8 cellular contexts compared by ENCODE assay signal in genomic region chr5:151315998-151316597, GRCh38. TPM values are rescaled to one million over a fixed set of nuclear protein-coding genes. Genes with fewer than 3 reads are reported as not detected.
DNase-seq lines count a peak whose midpoint lies in the region; ATAC-seq and TF ChIP-seq lines count a peak whose summit lies in the region.
"Had no signal": no experiment of that assay in that cellular context is flagged by ENCODE, and none has a peak within 500 bp of the region (broad histone marks: within the 10 kb centered on the region; RNA-seq: fewer than 3 reads in every experiment).

No MANE protein-coding gene starts in this region.

- peak; percentile 84 for DNase-seq in GM03348 (ENCODE audit: low spot score)
- DNase-seq in IMR-90: peak; percentile 63
- DNase-seq in T follicular helper cell (ENCODE audit: low read depth): peak; percentile 11
- DNase-seq in astrocyte of the hippocampus (ENCODE audit: low read depth, low spot score): peak; percentile 72
- peak; percentile 83 for DNase-seq in iPS-NIHi7 (ENCODE audit: extremely low spot score)
- DNase-seq in stimulated activated CD4-positive, alpha-beta T cell treated with anti-CD3 and anti-CD28 coated beads, Interleukin-15, amount 100 ng/mL, for 1 hour (ENCODE audit: low read depth in 1 of 2, low spot score in 1 of 2): peak; percentile 10 to 33

- H3K4ac ChIP-seq in IMR-90 (ENCODE audit: low read depth, low read length): no peak overlapping the region

- H4K20me1 ChIP-seq in IMR-90 (ENCODE audit: insufficient read depth, low read length): no peaks in the 10 kb centered on the region

- CTCF ChIA-PET in IMR-90 (lab: Yijun Ruan, JAX): interaction anchor here (0.6 to 1.1 kb wide), 10 partner anchors 8 to 432 kb away, joined by 3 to 9 read pairs (median 4); no protein-coding TSS in a partner anchor

- no peaks in the 10 kb centered on the region for H3K27me3 ChIP-seq in IMR-90 (ENCODE audit: control insufficient read depth, insufficient read depth, low read length)

- no peak overlapping the region for H2BK15ac ChIP-seq in IMR-90 (ENCODE audit: low read depth, low read length)

- no peaks in the 10 kb centered on the region for H3K9me1 ChIP-seq in IMR-90 (ENCODE audit: insufficient read depth, low read length)

- peak; percentile 63 for TF ChIP-seq RAD21 in IMR-90 (IDR thresholded peaks at IDR 0.05; ENCODE audit: low read length)

- no peak overlapping the region for H3K18ac ChIP-seq in IMR-90 (ENCODE audit: low read depth, low read length)

- POLR2A ChIA-PET in IMR-90 (lab: Charles Lee; ENCODE audit: unreplicated experiment): no interaction called here

- no peak overlapping the region for H2BK120ac ChIP-seq in IMR-90 (ENCODE audit: low read depth, low read length)

- no peak overlapping the region for H4K5ac ChIP-seq in IMR-90 (ENCODE audit: low read depth, low read length)

- no peak overlapping the region for H3K9ac ChIP-seq in IMR-90 (ENCODE audit: low read depth, low read length)

- no peak overlapping the region for H2AFZ ChIP-seq in IMR-90 (replicated peaks; ENCODE audit: low read length, poor library complexity)

- no peaks in the 10 kb centered on the region for H3K36me3 ChIP-seq in IMR-90 (ENCODE audit: control insufficient read depth, insufficient read depth, low read length)

- in situ Hi-C loops in IMR-90 (cut with MboI; ENCODE audit: low sequenced_read_pairs): no loop called here

- H3K27ac ChIP-seq in IMR-90 (ENCODE audit: insufficient read depth, low read length): no peak overlapping the region
- H3K27ac ChIP-seq: epithelial cell of prostate had no signal

- H3K9me3 ChIP-seq in IMR-90 (ENCODE audit: control insufficient read depth, insufficient read depth, low read length): no peaks in the 10 kb centered on the region

- no peak overlapping the region for H2BK20ac ChIP-seq in IMR-90 (ENCODE audit: low read depth, low read length)

- H3K4me2 ChIP-seq in IMR-90 (ENCODE audit: low read depth, low read length): no peak overlapping the region

- peak; percentile 81 for TF ChIP-seq CTCF in IMR-90 (conservative IDR thresholded peaks at IDR 0.05; ENCODE audit: low read depth, low read length)

- H3K4me3 ChIP-seq in IMR-90 (ENCODE audit: insufficient read depth, low read depth, low read length): no peak overlapping the region

- BruUV-seq in IMR-90 (replicated peaks; lab: Mats Ljungman, UMichigan): no TSS peak

- no peak overlapping the region for H2BK5ac ChIP-seq in IMR-90 (ENCODE audit: low read depth, low read length, poor library complexity, severe bottlenecking)

- H2AK9ac ChIP-seq in IMR-90 (replicated peaks; ENCODE audit: low read depth, low read length, poor library complexity): no peak overlapping the region

- no peak overlapping the region for H3K14ac ChIP-seq in IMR-90 (replicated peaks; ENCODE audit: low read depth, low read length)

- ATAC-seq in GM21526 (IDR thresholded peaks at IDR 0.05; ENCODE audit: low FRiP score, unreplicated experiment) (peak; percentile 84), IMR-90 (ENCODE audit: low read depth) (peak; percentile 95)

- intact Hi-C loops in IMR-90 (cut with micrococcal nuclease): loop anchor here (5.0 kb wide), 3 partner anchors 181 to 426 kb away; no protein-coding TSS in a partner anchor

- no peak overlapping the region for H4K8ac ChIP-seq in IMR-90 (ENCODE audit: low read depth in 2 of 2, low read length in 2 of 2)

- no peak overlapping the region for H3K56ac ChIP-seq in IMR-90 (ENCODE audit: extremely low read depth, insufficient read depth, low read length)

- H3K23ac ChIP-seq in IMR-90 (ENCODE audit: low read depth, low read length): no peak overlapping the region

- H3K79me1 ChIP-seq in IMR-90 (ENCODE audit: low read depth in 1 of 2, low read length in 2 of 2): no peaks in the 10 kb centered on the region

- H4K91ac ChIP-seq in IMR-90 (ENCODE audit: insufficient read depth, low read depth, low read length): no peak overlapping the region

- no peak overlapping the region for H2AK5ac ChIP-seq in IMR-90 (ENCODE audit: low read depth, low read length)

- no peaks in the 10 kb centered on the region for H3K4me1 ChIP-seq in IMR-90 (ENCODE audit: control insufficient read depth, insufficient read depth, low read length)

- dilution Hi-C loops in IMR-90 (cut with HindIII; ENCODE audit: low sequenced_read_pairs, unreplicated experiment): no loop called here

- WGBS in IMR-90 (ENCODE audit: extremely low coverage in 2 of 2, insufficient read length in 1 of 2), 2 experiments: 17% methylated on average over 1 of the region's 8 CpGs; no CpG with 5 or more reads in 1 of the 2 experiments

- no peak for TF ChIP-seq POLR2A in IMR-90 (IDR thresholded peaks at IDR 0.05; ENCODE audit: low read depth, low read length)

TF ChIP-seq in IMR-90, 13 proteins besides CTCF, POLR2A, EP300 and RAD21:
- no peak for TF ChIP-seq ELK1 (IDR thresholded peaks at IDR 0.05; ENCODE audit: borderline replicate concordance, low read depth, low read length)
- peak; percentile 69 for TF ChIP-seq SMC3 (IDR thresholded peaks at IDR 0.05; ENCODE audit: low read depth, low read length)

RNA-seq across cellular contexts. Expression of gene SLC36A3, which starts 12.5 kb away (rescaled TPM):
- total RNA-seq in IMR-90 (2012; rRNA removed): not detected in 2 replicates
- polyA plus RNA-seq in IMR-90 (2012; rRNA removed): not detected in 2 replicates
- polyA plus RNA-seq in IMR-90 (2012; cell fraction: cytosol; rRNA removed): not detected in 2 replicates
- polyA plus RNA-seq in IMR-90 (2012; cell fraction: nucleus; rRNA removed; ENCODE audit: low replicate concordance): not detected in 2 replicates

RNA-seq across cellular contexts. Expression of gene SLC36A2, which starts 31.3 kb away (rescaled TPM):
- total RNA-seq in IMR-90 (2012; rRNA removed): not detected in 2 replicates
- polyA plus RNA-seq in IMR-90 (2012; rRNA removed): not detected in 2 replicates
- polyA plus RNA-seq in IMR-90 (2012; cell fraction: cytosol; rRNA removed): not detected in 2 replicates
- not detected in 2 replicates for polyA plus RNA-seq in IMR-90 (2012; cell fraction: nucleus; rRNA removed; ENCODE audit: low replicate concordance)

Comparison
In these comparisons a context has a peak if more than half of its experiments do, and no peak if none do; other contexts are left out.
1. DNase-seq: peak in every context shown above with its lines; median percentile 84 in GM03348; 83 in iPS-NIHi7; 72 in astrocyte of the hippocampus; 63 in IMR-90; 22 in stimulated activated CD4-positive, alpha-beta T cell treated with anti-CD3 and anti-CD28 coated beads, Interleukin-15, amount 100 ng/mL, for 1 hour; 11 in T follicular helper cell.